Comparison of ENCODE assay signal across 1 cellular context in the genomic region with DNA sequence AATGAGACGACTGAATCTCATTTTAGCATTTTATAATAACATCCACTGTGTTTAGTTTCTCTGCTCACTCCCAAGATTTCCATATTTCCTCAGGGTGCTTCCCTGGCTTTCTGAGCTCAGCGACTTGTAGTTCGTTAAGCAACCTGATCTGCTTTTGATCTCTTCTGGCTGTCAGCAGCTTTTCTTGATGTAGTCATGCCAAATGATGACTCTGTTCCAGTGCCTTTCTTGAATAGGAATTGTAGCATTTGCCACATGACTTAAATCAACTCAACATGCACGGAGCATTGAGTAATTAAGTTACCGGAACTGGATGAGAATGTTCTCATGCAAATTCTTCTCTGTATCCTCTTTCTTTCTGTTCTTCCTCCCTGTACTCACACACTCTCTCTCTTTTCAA.
TF ChIP-seq lines count a peak whose summit lies in the region.

No MANE protein-coding gene starts in this region.

TF ChIP-seq in SK-N-SH, 30 proteins besides CTCF, POLR2A, EP300 and RAD21 (continued from another document):
- TF ChIP-seq USF2 (IDR thresholded peaks at IDR 0.05; ENCODE audit: borderline replicate concordance, low read depth, low read length) (no peak), PBX3 (IDR thresholded peaks at IDR 0.05) (peak; percentile 92), FOXM1 (IDR thresholded peaks at IDR 0.05; ENCODE audit: low read depth) (0 out of 2 replicates have a peak, but pooled peaks have one; percentile 36), RCOR1 (IDR thresholded peaks at IDR 0.05; ENCODE audit: low read length) (no peak), TEAD4 (IDR thresholded peaks at IDR 0.05; ENCODE audit: borderline replicate concordance, insufficient read depth) (peak; percentile 62; the same call in 1 of the 2 replicates), GABPA (IDR thresholded peaks at IDR 0.05; ENCODE audit: low read depth) (0 out of 2 replicates have a peak, but pooled peaks have one; percentile 21), YY1 (IDR thresholded peaks at IDR 0.05; ENCODE audit: low read depth) (no peak), SIN3A (IDR thresholded peaks at IDR 0.05; ENCODE audit: borderline replicate concordance, low read depth, low read length) (peak; percentile 28; the same call in 1 of the 2 replicates)
- TF ChIP-seq, protein P1, sequence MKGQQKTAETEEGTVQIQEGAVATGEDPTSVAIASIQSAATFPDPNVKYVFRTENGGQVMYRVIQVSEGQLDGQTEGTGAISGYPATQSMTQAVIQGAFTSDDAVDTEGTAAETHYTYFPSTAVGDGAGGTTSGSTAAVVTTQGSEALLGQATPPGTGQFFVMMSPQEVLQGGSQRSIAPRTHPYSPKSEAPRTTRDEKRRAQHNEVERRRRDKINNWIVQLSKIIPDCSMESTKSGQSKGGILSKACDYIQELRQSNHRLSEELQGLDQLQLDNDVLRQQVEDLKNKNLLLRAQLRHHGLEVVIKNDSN (IDR thresholded peaks at IDR 0.05; ENCODE audit: borderline replicate concordance, low read depth), result peak; percentile 52; the same call in 1 of the 2 replicates
TF ChIP-seq in SK-N-SH: peak in this region for 17.
